ENCODE assay signal across 10 cellular contexts in genomic region chr11:10605941-10606381, GRCh38. TPM values are rescaled to one million over a fixed set of nuclear protein-coding genes. Genes with fewer than 3 reads are reported as not detected.
DNase-seq lines count a peak whose midpoint lies in the region; ATAC-seq and TF ChIP-seq lines count a peak whose summit lies in the region.
"Had no signal": no experiment of that assay in that cellular context is flagged by ENCODE, and none has a peak within 500 bp of the region (broad histone marks: within the 10 kb centered on the region; RNA-seq: fewer than 3 reads in every experiment).

No MANE protein-coding gene starts in this region.

- H3K9ac ChIP-seq in HUES64 (ENCODE audit: low read depth, low read length), result no peak overlapping the region

- no peak overlapping the region for H3K4me3 ChIP-seq in HUES64 (ENCODE audit: low read length)
- H3K4me3 ChIP-seq in cardiac fibroblast (replicated peaks in 1 of 2; ENCODE audit: low read depth in 2 of 2, low read length in 2 of 2), result peak overlapping the region in 1 of 2 donors; percentile 9
- H3K4me3 ChIP-seq in stomach, result peak overlapping the region in 1 of 4 donors; percentile 14

- H3K4me1 ChIP-seq in HUES64 (ENCODE audit: insufficient read depth, low read length) (peaks cover 13% of the 10 kb centered on the region; the same call in 1 of the 2 replicates), stomach (peaks cover 4 to 68% (median 17%) of the 10 kb centered on the region in 4 donors)

- H3K36me3 ChIP-seq in HUES64 (ENCODE audit: insufficient read depth, low read length) (no peaks in the 10 kb centered on the region), stomach (peaks cover 0 to 42% (median 17%) of the 10 kb centered on the region in 4 donors)

- WGBS in HUES64, result 31% methylated on average over 6 of the region's 6 CpGs
- 35 to 45% (median 40%) methylated on average over 6 of the region's 6 CpGs for WGBS in stomach, 5 donors

- no peaks in the 10 kb centered on the region for H3K9me3 ChIP-seq in HUES64 (ENCODE audit: insufficient read depth, low read depth, low read length)
- no peaks in the 10 kb centered on the region for H3K9me3 ChIP-seq in stomach

- H3K27me3 ChIP-seq in HUES64 (ENCODE audit: insufficient read depth, low read length), result no peaks in the 10 kb centered on the region
- H3K27me3 ChIP-seq in layer of hippocampus (ENCODE audit: control insufficient read depth, insufficient read depth, low read length), result no peaks in the 10 kb centered on the region
- no peaks in the 10 kb centered on the region for H3K27me3 ChIP-seq in stomach

- no peak for ATAC-seq in HG03045 (IDR thresholded peaks at IDR 0.05; ENCODE audit: unreplicated experiment)
- no peak for ATAC-seq in GM19324 (IDR thresholded peaks at IDR 0.05; ENCODE audit: low FRiP score, unreplicated experiment)

- no peak for TF ChIP-seq POLR2A in stomach (IDR thresholded peaks at IDR 0.05)

- TF ChIP-seq CTCF in cardiac fibroblast (IDR thresholded peaks at IDR 0.05; ENCODE audit: low read depth, low read length), result no peak
- no peak for TF ChIP-seq CTCF in stomach (IDR thresholded peaks at IDR 0.05)

- intact Hi-C loops in stomach (cut with DNase I; ENCODE audit: low total_unique reads), result no loop called here

- H3K27ac ChIP-seq in HUES64 (ENCODE audit: low read depth, low read length) (0 out of 2 replicates have a peak overlapping the region, but pooled peaks have one; percentile 22), layer of hippocampus (ENCODE audit: low read depth, low read length) (peak overlapping the region; percentile 48), stomach (peak overlapping the region; percentile 54 to 90 (median 83))

- no peak for TF ChIP-seq EP300 in stomach (IDR thresholded peaks at IDR 0.05)

- DNase-seq in cardiac fibroblast (ENCODE audit: low read depth in 2 of 2) (peak; percentile 88 to 92), stomach (peak; percentile 46), middle frontal gyrus (ENCODE audit: extremely low spot score, low spot score) (no peak), DMS153 treated with DMSO at 0.1 percent for 48 hours (lab: John Stamatoyannopoulos, UW; ENCODE audit: unreplicated experiment) (no peak)
- DNase-seq: activated naive CD8-positive, alpha-beta T cell treated with anti-CD3 and anti-CD28 coated beads for 36 hours; NCI-H1436 treated with DMSO at 0.1 percent for 48 hours had no signal

RNA-seq across cellular contexts. Expression of gene LYVE1, which starts 37.5 kb away (rescaled TPM):
- polyA plus RNA-seq in HUES64 (2013, experiment 1 of 2), result not detected
- polyA plus RNA-seq in HUES64 (2013, experiment 2 of 2), result not detected
- 100 to 1,000 TPM in 1 of 5 donors, 10 to 100 TPM in 3, 1 to 10 TPM in 1; 5.2 to 149 (median 26.8) TPM for total RNA-seq in stomach
- polyA plus RNA-seq in stomach, result 10 to 100 TPM in 1 of 3 donors, 1 to 10 TPM in 2; 7.3 to 14.4 (median 8.6) TPM
- total RNA-seq: activated naive CD8-positive, alpha-beta T cell treated with anti-CD3 and anti-CD28 coated beads for 36 hours had no signal

Comparison
In these comparisons a context has a peak if more than half of its experiments do, and no peak if none do; other contexts are left out.
1. H3K27ac ChIP-seq: peak in every context shown above with its lines; median percentile 83 in stomach; 48 in layer of hippocampus; 22 in HUES64.
2. DNase-seq: peak in cardiac fibroblast (2 of 2) and stomach (single experiment); none in middle frontal gyrus (single experiment) and DMS153 treated with DMSO at 0.1 percent for 48 hours (single experiment).